Comparison of ENCODE assay signal across 9 cellular contexts in genomic region chr1:156282143-156282478, GRCh38. TPM values are rescaled to one million over a fixed set of nuclear protein-coding genes. Genes with fewer than 3 reads are reported as not detected.
DNase-seq lines count a peak whose midpoint lies in the region; ATAC-seq and TF ChIP-seq lines count a peak whose summit lies in the region.
"Had no signal": no experiment of that assay in that cellular context is flagged by ENCODE, and none has a peak within 500 bp of the region (broad histone marks: within the 10 kb centered on the region; RNA-seq: fewer than 3 reads in every experiment).

No MANE protein-coding gene starts in this region.

- no peak for TF ChIP-seq POLR2A in adrenal gland (IDR thresholded peaks at IDR 0.05)

- peak overlapping the region; percentile 68 to 98 (median 91) for H3K27ac Mint-ChIP-seq in immature natural killer cell

- peak overlapping the region; percentile 95 to 99 (median 95) for H3K4me3 Mint-ChIP-seq in immature natural killer cell

- peak; percentile 55 for DNase-seq in NCI-H748 (lab: John Stamatoyannopoulos, UW; ENCODE audit: unreplicated experiment)
- no peak for DNase-seq in NCI-H748 treated with DMSO at 0.1 percent for 48 hours (lab: John Stamatoyannopoulos, UW)
- no peak for DNase-seq in adrenal gland
- no peak for DNase-seq in immature natural killer cell
- DNase-seq in activated CD4-positive, alpha-beta T cell treated with anti-CD3 and anti-CD28 coated beads, Interleukin-2, amount 50 U/mL, for 48 hours: no peak

- no peaks in the 10 kb centered on the region for H3K9me2 ChIP-seq in Loucy (replicated peaks; ENCODE audit: low read depth, low read length)

- no peaks in the 10 kb centered on the region for H3K9me3 ChIP-seq in Loucy (ENCODE audit: insufficient read depth, low read depth, low read length)
- no peaks in the 10 kb centered on the region for H3K9me3 ChIP-seq in adrenal gland (replicated peaks in 1 of 3)
- H3K9me3 ChIP-seq in stomach smooth muscle (ENCODE audit: control insufficient read depth in 2 of 2, low read length in 2 of 2): no peaks in the 10 kb centered on the region

- WGBS in adrenal gland, 4 donors: 0 to 1% (median 0%) methylated on average over 10 of the region's 10 CpGs

- H3K9ac ChIP-seq in Loucy (ENCODE audit: low read depth, low read length, poor library complexity, severe bottlenecking) (peak overlapping the region; percentile 82), stomach smooth muscle (ENCODE audit: low read length in 2 of 2) (peak overlapping the region; percentile 87 to 90)

- peaks cover 29 to 48% of the 10 kb centered on the region in 2 donors for H3K4me1 Mint-ChIP-seq in immature natural killer cell

- intact Hi-C loops in adrenal gland (cut with DNase I): no loop called here

- peak overlapping the region; percentile 80 for H2AFZ ChIP-seq in Loucy (ENCODE audit: low read length)

- no peak for TF ChIP-seq CTCF in Loucy (conservative IDR thresholded peaks at IDR 0.05; ENCODE audit: low read length)
- TF ChIP-seq CTCF in adrenal gland (IDR thresholded peaks at IDR 0.05): no peak

- peaks cover 31% of the 10 kb centered on the region for H3K4me1 ChIP-seq in Loucy (ENCODE audit: insufficient read depth, low read length, poor library complexity, severe bottlenecking)
- peaks cover 16 to 26% of the 10 kb centered on the region in 2 donors for H3K4me1 ChIP-seq in adrenal gland (replicated peaks in 1 of 2)
- peaks cover 18% of the 10 kb centered on the region for H3K4me1 ChIP-seq in stomach smooth muscle (ENCODE audit: control insufficient read depth, insufficient read depth, low read length)

- no peaks in the 10 kb centered on the region for H3K9me3 Mint-ChIP-seq in immature natural killer cell

- no peaks in the 10 kb centered on the region for H3K27me3 ChIP-seq in Loucy (ENCODE audit: insufficient read depth, low read length, poor library complexity, severe bottlenecking)
- H3K27me3 ChIP-seq in adrenal gland: no peaks in the 10 kb centered on the region
- no peaks in the 10 kb centered on the region for H3K27me3 ChIP-seq in stomach smooth muscle (ENCODE audit: control insufficient read depth in 1 of 2, insufficient read depth in 2 of 2, low read length in 2 of 2)

- peaks cover 4 to 10% (median 6%) of the 10 kb centered on the region in 3 donors for H3K27me3 Mint-ChIP-seq in immature natural killer cell (ENCODE audit: low read depth in 3 of 3)

- H4K20me1 ChIP-seq in Loucy (ENCODE audit: insufficient read depth, low read length, poor library complexity, severe bottlenecking): peaks cover 36% of the 10 kb centered on the region

- H3K36me3 Mint-ChIP-seq in immature natural killer cell: peaks cover 8 to 12% (median 12%) of the 10 kb centered on the region in 3 donors

- peaks cover 21% of the 10 kb centered on the region for H3K36me3 ChIP-seq in Loucy (ENCODE audit: insufficient read depth, low read length)
- peaks cover 0 to 17% of the 10 kb centered on the region in 2 donors for H3K36me3 ChIP-seq in adrenal gland (replicated peaks in 1 of 2)
- peaks cover 7 to 19% of the 10 kb centered on the region in 2 donors for H3K36me3 ChIP-seq in stomach smooth muscle (ENCODE audit: control insufficient read depth in 2 of 2, insufficient read depth in 2 of 2, low read length in 2 of 2)

- no peaks in the 10 kb centered on the region for H3F3A ChIP-seq in Loucy (ENCODE audit: low read depth)

- ATAC-seq in HG03354 (IDR thresholded peaks at IDR 0.05; ENCODE audit: poor library complexity, severe bottlenecking, unreplicated experiment): no peak

- H3K27ac ChIP-seq in adrenal gland (peak overlapping the region in 4 of 5 donors; percentile 68 to 90 (median 84)), stomach smooth muscle (ENCODE audit: low read length) (peak overlapping the region; percentile 76)

- peak overlapping the region; percentile 97 for H3K4me2 ChIP-seq in Loucy (ENCODE audit: low read depth, low read length, poor library complexity, severe bottlenecking)

- peaks cover 57% of the 10 kb centered on the region for H3K79me2 ChIP-seq in Loucy (ENCODE audit: insufficient read depth, low read length)

- H3K4me3 ChIP-seq in Loucy (ENCODE audit: low read length, poor library complexity, severe bottlenecking): peak overlapping the region; percentile 79
- peak overlapping the region in 3 of 4 donors; percentile 71 to 79 (median 78) for H3K4me3 ChIP-seq in adrenal gland
- H3K4me3 ChIP-seq in stomach smooth muscle (ENCODE audit: low read length in 2 of 2): peak overlapping the region; percentile 83 to 95

RNA-seq across cellular contexts. Expression of gene SMG5, which starts 0.5 kb away (rescaled TPM):
- 100 to 1,000 TPM in 3 of 8 donors, 10 to 100 TPM in 5; 71.9 to 110 (median 93.9) TPM for total RNA-seq in adrenal gland
- polyA plus RNA-seq in adrenal gland (10 to 100 TPM; 25.5 to 60.7 (median 45.3) TPM), immature natural killer cell (10 to 100 TPM in 1 of 3 donors, 1 to 10 TPM in 2; 3.8 to 29.4 (median 8.5) TPM)

RNA-seq across cellular contexts. Expression of gene TMEM79, which starts 2.0 kb away (rescaled TPM):
- total RNA-seq in adrenal gland: 1 to 10 TPM; 1.0 to 6.3 (median 3.1) TPM
- polyA plus RNA-seq in adrenal gland (1 to 10 TPM; 1.7 to 6.1 (median 4.4) TPM), immature natural killer cell (1 to 10 TPM; 2.0 to 6.5 (median 2.7) TPM)

RNA-seq across cellular contexts. Expression of gene GLMP, which starts 13.4 kb away (rescaled TPM):
- 100 to 1,000 TPM in 7 of 8 donors, 10 to 100 TPM in 1; 64.2 to 209 (median 164) TPM for total RNA-seq in adrenal gland
- polyA plus RNA-seq in adrenal gland (100 to 1,000 TPM in 1 of 3 donors, 10 to 100 TPM in 2; 49.8 to 134 (median 97.8) TPM), immature natural killer cell (10 to 100 TPM; 22.6 to 27.2 (median 26.3) TPM)

RNA-seq across cellular contexts. Expression of gene VHLL, which starts 17.0 kb away (rescaled TPM):
- total RNA-seq in adrenal gland: under 1 TPM in 1 of 8 donors, not detected in 7; 0.39 TPM
- under 1 TPM in 1 of 3 donors, not detected in 2; 0.72 TPM for polyA plus RNA-seq in adrenal gland
- not detected for polyA plus RNA-seq in immature natural killer cell
- total RNA-seq: Daoy had no signal

RNA-seq across cellular contexts. Expression of gene PAQR6, which starts 34.3 kb away (rescaled TPM):
- 1 to 10 TPM in 5 of 8 donors, under 1 TPM in 1, not detected in 2; 0.91 to 3.0 (median 1.3) TPM for total RNA-seq in adrenal gland
- 10 to 100 TPM in 1 of 3 donors, 1 to 10 TPM in 1, under 1 TPM in 1; 0.53 to 13.8 (median 5.4) TPM for polyA plus RNA-seq in adrenal gland
- polyA plus RNA-seq in immature natural killer cell: 1 to 10 TPM; 1.3 to 2.5 (median 2.1) TPM
